Comparison of ENCODE assay signal across 8 cellular contexts in genomic region chr1:165854101-165854845, GRCh38. TPM values are rescaled to one million over a fixed set of nuclear protein-coding genes. Genes with fewer than 3 reads are reported as not detected.
DNase-seq lines count a peak whose midpoint lies in the region; ATAC-seq and TF ChIP-seq lines count a peak whose summit lies in the region.

No MANE protein-coding gene starts in this region.

- POLR2A ChIA-PET in CD4-positive, alpha-beta T cell (lab: Charles Lee): no interaction called here

- peak; percentile 7 for DNase-seq in DMS53 treated with DMSO at 0.1 percent for 48 hours (lab: John Stamatoyannopoulos, UW; ENCODE audit: unreplicated experiment)
- DNase-seq in T47D (ENCODE audit: low read depth in 1 of 2, low spot score in 1 of 2): peak; percentile 37 to 68
- no peak for DNase-seq in mucosa of descending colon
- no peak for DNase-seq in CD4-positive, alpha-beta T cell
- DNase-seq in posterior vena cava (ENCODE audit: low spot score): no peak

- H3K36me3 Mint-ChIP-seq in CD4-positive, alpha-beta T cell (ENCODE audit: low read depth): no peaks in the 10 kb centered on the region

- ATAC-seq in mucosa of descending colon (peak; percentile 42), HG03095 (IDR thresholded peaks at IDR 0.05; ENCODE audit: unreplicated experiment) (no peak), HG02852 (IDR thresholded peaks at IDR 0.05; ENCODE audit: unreplicated experiment) (no peak)
- no peak for ATAC-seq in CD4-positive, alpha-beta T cell (ENCODE audit: poor library complexity)

- intact Hi-C loops in mucosa of descending colon (cut with DNase I, micrococcal nuclease) (no loop called here), posterior vena cava (cut with DNase I) (no loop called here)
- intact Hi-C loops in CD4-positive, alpha-beta T cell (cut with DNase I, micrococcal nuclease): no loop called here

- CTCF ChIA-PET in CD4-positive, alpha-beta T cell (lab: Charles Lee): no interaction called here

- H3K4me1 ChIP-seq in mucosa of descending colon (ENCODE audit: low read depth): peaks cover 47% of the 10 kb centered on the region

- H3K4me1 Mint-ChIP-seq in CD4-positive, alpha-beta T cell (ENCODE audit: low read depth): peaks cover 20% of the 10 kb centered on the region

- in situ Hi-C loops in T47D (cut with HindIII; ENCODE audit: low pct_unique_long_range_greater_than_20kb, low sequenced_read_pairs): no loop called here

- H3K9me3 ChIP-seq in KOPT-K1 (ENCODE audit: insufficient read depth, low read length, poor library complexity, severe bottlenecking): no peaks in the 10 kb centered on the region
- H3K9me3 ChIP-seq in mucosa of descending colon: no peaks in the 10 kb centered on the region
- no peaks in the 10 kb centered on the region for H3K9me3 ChIP-seq in CD4-positive, alpha-beta T cell (ENCODE audit: control insufficient read depth, low read length)

- no peaks in the 10 kb centered on the region for H3K27me3 Mint-ChIP-seq in CD4-positive, alpha-beta T cell

- H3K27ac ChIP-seq in KOPT-K1 (ENCODE audit: low read depth, low read length, poor library complexity, severe bottlenecking): peak overlapping the region; percentile 96
- H3K27ac ChIP-seq in CD4-positive, alpha-beta T cell (ENCODE audit: low read depth, low read length): no peak overlapping the region

- H3K36me3 ChIP-seq in KOPT-K1 (ENCODE audit: insufficient read depth, low read length) (no peaks in the 10 kb centered on the region), mucosa of descending colon (ENCODE audit: low read depth) (no peaks in the 10 kb centered on the region)

- no peaks in the 10 kb centered on the region for H3K27me3 ChIP-seq in CD4-positive, alpha-beta T cell (ENCODE audit: control insufficient read depth, insufficient read depth, low read length)

- no peaks in the 10 kb centered on the region for H3K9me3 Mint-ChIP-seq in CD4-positive, alpha-beta T cell

- no peak for TF ChIP-seq CTCF in mucosa of descending colon (IDR thresholded peaks at IDR 0.05)
- TF ChIP-seq CTCF in CD4-positive, alpha-beta T cell (IDR thresholded peaks at IDR 0.05): no peak

- H3K4me3 Mint-ChIP-seq in CD4-positive, alpha-beta T cell: no peak overlapping the region

- no peak overlapping the region for H3K4me3 ChIP-seq in mucosa of descending colon

- H3K27ac Mint-ChIP-seq in CD4-positive, alpha-beta T cell: no peak overlapping the region

RNA-seq across cellular contexts. Expression of gene UCK2, which starts 26.9 kb away (rescaled TPM):
- 10 to 100 TPM; 41.6 to 86.5 (median 51.8) TPM for total RNA-seq in mucosa of descending colon
- under 1 TPM; 0.67 to 0.71 TPM for total RNA-seq in CD4-positive, alpha-beta T cell
- 10 to 100 TPM; 14.7 to 20.8 TPM for total RNA-seq in posterior vena cava

Comparison
In these comparisons a context has a peak if more than half of its experiments do, and no peak if none do; other contexts are left out.
1. DNase-seq: peak in DMS53 treated with DMSO at 0.1 percent for 48 hours (single experiment) and T47D (2 of 2); none in mucosa of descending colon (0 of 3), CD4-positive, alpha-beta T cell (0 of 10) and posterior vena cava (single experiment).
2. RNA of gene UCK2, which starts 26.9 kb away (total RNA-seq): 41.6 to 86.5 TPM in mucosa of descending colon and 14.7 to 20.8 TPM in posterior vena cava; 0.67 to 0.71 TPM in CD4-positive, alpha-beta T cell; every median in the first group is over 4 times any median in the second.